In genomic region chr18:56505293-56505692, GRCh38 we compare ENCODE assay signal across 23 cellular contexts.
"Had no signal": no experiment of that assay in that cellular context is flagged by ENCODE, and none has a peak within 500 bp of the region (broad histone marks: within the 10 kb centered on the region; RNA-seq: fewer than 3 reads in every experiment).

No MANE protein-coding gene starts in this region.

- H3K27me3 Mint-ChIP-seq: activated CD8-positive, alpha-beta memory T cell treated with anti-CD3 and anti-CD28 coated beads, Interleukin-2, amount 10 ng/mL, durations not matched to agents 7 days and 5 days had no signal

- H3K36me3 Mint-ChIP-seq: activated CD8-positive, alpha-beta memory T cell treated with anti-CD3 and anti-CD28 coated beads, Interleukin-2, amount 10 ng/mL, durations not matched to agents 7 days and 5 days; activated naive CD8-positive, alpha-beta T cell had no signal

- ATAC-seq: activated CD8-positive, alpha-beta memory T cell treated with anti-CD3 and anti-CD28 coated beads, Interleukin-2, amount 10 ng/mL, durations not matched to agents 7 days and 5 days; Panc1 had no signal

- H3K4me1 Mint-ChIP-seq: activated CD8-positive, alpha-beta memory T cell treated with anti-CD3 and anti-CD28 coated beads, Interleukin-2, amount 10 ng/mL, durations not matched to agents 7 days and 5 days; central memory CD8-positive, alpha-beta T cell had no signal

- H3K9me3 Mint-ChIP-seq: activated T-helper 2 cell treated with anti-CD3 and anti-CD28 coated beads, Interferon-gamma antibody, Interleukin-2, Interleukin-4, amounts not matched to agents 10 μg/mL and 5 μg/mL and 100 μg/mL, durations not matched to agents 14 hours and 24 hours and 36 hours; central memory CD8-positive, alpha-beta T cell had no signal

- DNase-seq: activated CD4-positive, alpha-beta T cell treated with anti-CD3 and anti-CD28 coated beads, Interleukin-2, amount 50 U/mL, for 48 hours; activated CD4-positive, CD25-positive, alpha-beta regulatory T cell; activated CD8-positive, alpha-beta memory T cell treated with anti-CD3 and anti-CD28 coated beads for 24 hours; activated CD8-positive, alpha-beta memory T cell treated with anti-CD3 and anti-CD28 coated beads, Interleukin-2, amount 10 ng/mL, durations not matched to agents 7 days and 5 days; activated gamma-delta T cell; activated naive CD4-positive, alpha-beta T cell treated with Interleukin-2 at 50 U/mL for 16 hours; amygdala; MM.1S; MV-4-11; NCI-H1092; NCI-H1436 treated with DMSO at 0.1 percent for 48 hours; NCI-H1694 treated with DMSO at 0.1 percent for 48 hours; NCI-H2029; NCI-H345; NCI-H524 treated with DMSO at 0.1 percent for 48 hours; SHP77; SJCRH30; T1000; WERI-Rb-1 had no signal

- H3K27ac Mint-ChIP-seq: activated CD8-positive, alpha-beta memory T cell treated with anti-CD3 and anti-CD28 coated beads, Interleukin-2, amount 10 ng/mL, durations not matched to agents 7 days and 5 days; activated naive CD8-positive, alpha-beta T cell; activated T-helper 2 cell treated with anti-CD3 and anti-CD28 coated beads, Interferon-gamma antibody, Interleukin-2, Interleukin-4, amounts not matched to agents 10 μg/mL and 5 μg/mL and 100 μg/mL, durations not matched to agents 14 hours and 24 hours and 36 hours had no signal

- H3K4me3 Mint-ChIP-seq: activated CD8-positive, alpha-beta memory T cell treated with anti-CD3 and anti-CD28 coated beads, Interleukin-2, amount 10 ng/mL, durations not matched to agents 7 days and 5 days; activated naive CD8-positive, alpha-beta T cell; central memory CD8-positive, alpha-beta T cell had no signal
